1 cellular context compared by ENCODE assay signal in genomic region chr1:156703741-156704140, GRCh38.
TF ChIP-seq lines count a peak whose summit lies in the region.

No MANE protein-coding gene starts in this region.

TF ChIP-seq in K562, 482 proteins besides CTCF, POLR2A, EP300 and RAD21:
- TF ChIP-seq NUFIP1 (IDR thresholded peaks at IDR 0.05; ENCODE audit: partially characterized antibody) (no peak), ELF4 (CRISPR knock-in tag; IDR thresholded peaks at IDR 0.05) (no peak), DEAF1 (CRISPR knock-in tag; IDR thresholded peaks at IDR 0.05) (no peak), L3MBTL2 (IDR thresholded peaks at IDR 0.05) (peak; percentile 53; the same call in 1 of the 2 replicates), ZBTB26 (CRISPR knock-in tag; IDR thresholded peaks at IDR 0.05) (no peak), CBX1 (IDR thresholded peaks at IDR 0.05; ENCODE audit: low read depth) (no peak), USF2 (CRISPR knock-in tag; IDR thresholded peaks at IDR 0.05) (peak; percentile 38), ZC3H11A (IDR thresholded peaks at IDR 0.05; ENCODE audit: low read depth, low read length) (no peak), CTCFL (IDR thresholded peaks at IDR 0.05; ENCODE audit: borderline replicate concordance, insufficient read depth, low read depth, low read length, poor library complexity, severe bottlenecking) (peak; percentile 78), ZNF212 (CRISPR knock-in tag; IDR thresholded peaks at IDR 0.05) (no peak), MYC (IDR thresholded peaks at IDR 0.05; ENCODE audit: low read depth, low read length) (0 out of 2 replicates have a peak, but pooled peaks have one; percentile 35), MYC (CRISPR knock-in tag; IDR thresholded peaks at IDR 0.05; ENCODE audit: borderline replicate concordance, low read depth) (no peak), CBFB (CRISPR knock-in tag; IDR thresholded peaks at IDR 0.05) (no peak), HMGXB4 (CRISPR knock-in tag; IDR thresholded peaks at IDR 0.05) (no peak), GTF2B (IDR thresholded peaks at IDR 0.05; ENCODE audit: extremely low read depth, insufficient read length) (no peak), MITF (IDR thresholded peaks at IDR 0.05) (no peak), BHLHE40 (IDR thresholded peaks at IDR 0.05; ENCODE audit: low read length) (peak; percentile 24; the same call in 1 of the 2 replicates), E2F6 (IDR thresholded peaks at IDR 0.05; ENCODE audit: borderline replicate concordance in 1 of 2, extremely low read depth in 1 of 2, insufficient read depth in 1 of 2, insufficient read length in 1 of 2, low read depth in 1 of 2, low read length in 1 of 2, poor library complexity in 1 of 2, severe bottlenecking in 1 of 2) (peak in 1 of 2 experiments; percentile 31), USF1 (CRISPR knock-in tag; IDR thresholded peaks at IDR 0.05) (peak; percentile 67)
